Comparison of ENCODE assay signal across 1 cellular context in genomic region chr20:63176035-63176434, GRCh38.
TF ChIP-seq lines count a peak whose summit lies in the region.

No MANE protein-coding gene starts in this region.

TF ChIP-seq in H1, 55 proteins besides CTCF, POLR2A, EP300 and RAD21:
- TF ChIP-seq GTF2F1 (IDR thresholded peaks at IDR 0.05; ENCODE audit: borderline replicate concordance, low read depth, low read length) (no peak), GABPA (IDR thresholded peaks at IDR 0.05; ENCODE audit: borderline replicate concordance, insufficient read depth, low read length) (0 out of 2 replicates have a peak, but pooled peaks have one; percentile 8), SIN3A (conservative IDR thresholded peaks at IDR 0.05 in 1 of 2, IDR thresholded peaks at IDR 0.05 in 1 of 2; ENCODE audit: low read depth in 1 of 2, low read length in 2 of 2) (0 out of 4 replicates have a peak, but pooled peaks have one; percentile 59 to 65)
TF ChIP-seq in H1: peak in this region for 2.
